17 cellular contexts compared by ENCODE assay signal in genomic region chr15:63385911-63386531, GRCh38. TPM values are rescaled to one million over a fixed set of nuclear protein-coding genes. Genes with fewer than 3 reads are reported as not detected.
A peak's percentile ranks its signal among the peaks of the same experiment; 100 is the strongest.
DNase-seq lines count a peak whose midpoint lies in the region; ATAC-seq, FAIRE-seq and TF ChIP-seq lines count a peak whose summit lies in the region.
"Had no signal": no experiment of that assay in that cellular context is flagged by ENCODE, and none has a peak within 500 bp of the region (broad histone marks: within the 10 kb centered on the region; RNA-seq: fewer than 3 reads in every experiment).

No MANE protein-coding gene starts in this region.

- peaks cover 10% of the 10 kb centered on the region for H3K4me1 ChIP-seq in foreskin keratinocyte
- H3K4me1 ChIP-seq in gastrocnemius medialis = peaks cover 13 to 28% of the 10 kb centered on the region in 2 donors
- no peaks in the 10 kb centered on the region; the same call in 1 of the 2 replicates for H3K4me1 ChIP-seq in H9 (ENCODE audit: insufficient read depth, low read length)

- no peaks in the 10 kb centered on the region for H3K9me3 Mint-ChIP-seq in H9
- H3K9me3 Mint-ChIP-seq: CD4-positive, alpha-beta memory T cell had no signal

- no peak overlapping the region for H4K91ac ChIP-seq in H9 (ENCODE audit: insufficient read length, low read depth, low read length)

- H3K9me3 ChIP-seq in gastrocnemius medialis (no peaks in the 10 kb centered on the region), H9 (ENCODE audit: control insufficient read depth, low read depth, low read length) (no peaks in the 10 kb centered on the region)
- H3K9me3 ChIP-seq: BE2C had no signal

- H3K4me3 ChIP-seq in bronchial epithelial cell (ENCODE audit: low read depth, low read length) = no peak overlapping the region
- H3K4me3 ChIP-seq in gastrocnemius medialis = no peak overlapping the region
- H3K4me3 ChIP-seq: A549 had no signal

- H3K27me3 ChIP-seq in bronchial epithelial cell (ENCODE audit: control insufficient read depth, insufficient read depth, low read length) (no peaks in the 10 kb centered on the region), foreskin keratinocyte (no peaks in the 10 kb centered on the region), gastrocnemius medialis (peaks cover 0 to 6% (median 5%) of the 10 kb centered on the region in 3 donors), H9 (ENCODE audit: insufficient read depth, low read length) (peaks cover 4% of the 10 kb centered on the region; the same call in 1 of the 2 replicates)

- no peak overlapping the region for H3K18ac ChIP-seq in H9 (ENCODE audit: insufficient read length, low read depth, low read length)

- H2BK15ac ChIP-seq in H9 (ENCODE audit: low read depth, low read length) = no peak overlapping the region

- H3K4me3 Mint-ChIP-seq in H9 = no peak overlapping the region
- H3K4me3 Mint-ChIP-seq: CD4-positive, alpha-beta memory T cell had no signal

- H4K20me1 ChIP-seq in H9 (ENCODE audit: control insufficient read depth, insufficient read depth, insufficient read length) = no peaks in the 10 kb centered on the region

- no peak overlapping the region for H3T11ph ChIP-seq in H9 (ENCODE audit: low read length)

- H3K27ac Mint-ChIP-seq in H9 = no peak overlapping the region
- H3K27ac Mint-ChIP-seq: CD4-positive, alpha-beta memory T cell had no signal

- H3K14ac ChIP-seq in H9 (ENCODE audit: insufficient read depth, low read length) = no peak overlapping the region

- no peak overlapping the region for H3K4ac ChIP-seq in H9 (ENCODE audit: low read depth, low read length)

- TF ChIP-seq CTCF in bronchial epithelial cell (IDR thresholded peaks at IDR 0.05; ENCODE audit: insufficient read depth, low read length, severe bottlenecking) = no peak
- TF ChIP-seq CTCF in foreskin keratinocyte (conservative IDR thresholded peaks at IDR 0.05) = no peak
- no peak for TF ChIP-seq CTCF in GM13977 (IDR thresholded peaks at IDR 0.05; ENCODE audit: extremely low read depth, insufficient read depth, missing control alignments)
- no peak for TF ChIP-seq CTCF in gastrocnemius medialis (IDR thresholded peaks at IDR 0.05 in 4 of 5, conservative IDR thresholded peaks at IDR 0.05 in 1 of 5)
- no peak for TF ChIP-seq CTCF in H9 (conservative IDR thresholded peaks at IDR 0.05)

- H3K36me3 Mint-ChIP-seq in H9 (ENCODE audit: insufficient read depth in 1 of 3, low read depth in 3 of 3) = no peaks in the 10 kb centered on the region
- H3K36me3 Mint-ChIP-seq: CD4-positive, alpha-beta memory T cell had no signal

- H3K23ac ChIP-seq in H9 (ENCODE audit: insufficient read length, low read depth, low read length) = no peak overlapping the region

- H2BK120ac ChIP-seq in H9 (ENCODE audit: low read depth, low read length, poor library complexity, severe bottlenecking) = no peak overlapping the region

- peak; percentile 56 for ATAC-seq in foreskin keratinocyte
- ATAC-seq in gastrocnemius medialis = no peak
- ATAC-seq in GM21717 (IDR thresholded peaks at IDR 0.05; ENCODE audit: unreplicated experiment) = no peak
- ATAC-seq: A549 had no signal

- no peak overlapping the region for H3K4me2 ChIP-seq in H9 (ENCODE audit: insufficient read depth, insufficient read length, low read length)
- H3K4me2 ChIP-seq: A549 had no signal

- H3K36me3 ChIP-seq in bronchial epithelial cell (ENCODE audit: control insufficient read depth, insufficient read depth, low read length) (no peaks in the 10 kb centered on the region), gastrocnemius medialis (no peaks in the 10 kb centered on the region)
- H3K36me3 ChIP-seq: BE2C had no signal

- DNase-seq in HPDE6-E6E7 (ENCODE audit: extremely low spot score) (peak; percentile 64), MV-4-11 (lab: John Stamatoyannopoulos, UW) (peak; percentile 23), bronchial epithelial cell (ENCODE audit: low read depth) (peak; percentile 100), foreskin keratinocyte (peak; percentile 99), GM13977 (ENCODE audit: low spot score) (no peak), gastrocnemius medialis (no peak), H9 (no peak)
- DNase-seq: BE2C; CD4-positive, alpha-beta memory T cell; COR-L47; GOT3; HCEC 1CT; KBM-7 had no signal

- H3K27ac ChIP-seq in foreskin keratinocyte (no peak overlapping the region), gastrocnemius medialis (no peak overlapping the region), H9 (ENCODE audit: insufficient read length, low read depth, low read length) (no peak overlapping the region)
- H3K27ac ChIP-seq: A549, C4-2B had no signal

- in situ Hi-C loops in GM13977 (cut with MboI; ENCODE audit: low pct_unique_long_range_greater_than_20kb, low sequenced_read_pairs, unreplicated experiment) (no loop called here), gastrocnemius medialis (cut with MboI; ENCODE audit: low sequenced_read_pairs in 4 of 4) (no loop called here)

- no CpG with 5 or more reads among the region's 1 CpG for WGBS in H9 (ENCODE audit: extremely low coverage, insufficient read length, low lambda C conversion rate)

- no peak overlapping the region for H2AK5ac ChIP-seq in H9 (ENCODE audit: insufficient read length, low read length)

- no peak overlapping the region for H2BK20ac ChIP-seq in H9 (ENCODE audit: low read depth, low read length, poor library complexity, severe bottlenecking)

- H2BK12ac ChIP-seq in H9 (ENCODE audit: insufficient read length, low read depth, low read length) = no peak overlapping the region

- no peak overlapping the region for H2BK5ac ChIP-seq in H9 (ENCODE audit: insufficient read length, low read length)

- H3K27me3 Mint-ChIP-seq in H9 (ENCODE audit: low read depth) = peaks cover 65% of the 10 kb centered on the region

- peaks cover 11% of the 10 kb centered on the region for H3K23me2 ChIP-seq in H9 (ENCODE audit: insufficient read length, low read depth, low read length, poor library complexity, severe bottlenecking)

- H4K8ac ChIP-seq in H9 (replicated peaks; ENCODE audit: insufficient read length, low read depth, low read length) = no peak overlapping the region

- no peaks in the 10 kb centered on the region for H3K79me2 ChIP-seq in H9 (ENCODE audit: insufficient read depth, low read length)

- no peaks in the 10 kb centered on the region for H3K79me1 ChIP-seq in H9 (ENCODE audit: insufficient read depth, low read depth, low read length, poor library complexity, severe bottlenecking)

- H4K5ac ChIP-seq in H9 (ENCODE audit: insufficient read length, low read depth, low read length) = no peak overlapping the region

- FAIRE-seq in bronchial epithelial cell (lab: Jason Lieb, UNC) = peak; percentile 99
- FAIRE-seq: A549, GM18507 had no signal

- no peak overlapping the region for H2AFZ ChIP-seq in H9 (ENCODE audit: low read length)

- no peak for TF ChIP-seq POLR2A in gastrocnemius medialis (IDR thresholded peaks at IDR 0.05)

- H3K56ac ChIP-seq in H9 (ENCODE audit: insufficient read length, low read depth, low read length) = no peak overlapping the region

- peaks cover 14 to 17% of the 10 kb centered on the region in 2 experiments for H3K4me1 Mint-ChIP-seq in H9

- intact Hi-C loops in gastrocnemius medialis (cut with DNase I; ENCODE audit: low total_unique reads) = no loop called here

- no peak overlapping the region for H3K9ac ChIP-seq in H9 (ENCODE audit: extremely low read depth, insufficient read length, low read length)

RNA-seq across cellular contexts. Expression of gene CA12, which starts 4.4 kb away (rescaled TPM):
- total RNA-seq in bronchial epithelial cell = 44.0 TPM in 2 replicates
- total RNA-seq in foreskin keratinocyte = 21.6 and 32.3 TPM in 2 replicates
- polyA plus RNA-seq in foreskin keratinocyte = 8.8 and 10.6 TPM in 2 replicates
- 1 to 10 TPM in 1 of 4 donors, under 1 TPM in 1, not detected in 2; 0.10 to 1.7 TPM for total RNA-seq in gastrocnemius medialis
- total RNA-seq in H9 (2021) = 0.42 and 0.68 TPM in 2 replicates
- total RNA-seq: CD4-positive, alpha-beta memory T cell had no signal
- polyA plus RNA-seq: CD4-positive, alpha-beta memory T cell had no signal

Comparison
In these comparisons a context has a peak if more than half of its experiments do, and no peak if none do; other contexts are left out.
1. DNase-seq: peak in HPDE6-E6E7 (single experiment), MV-4-11 (single experiment), bronchial epithelial cell (single experiment) and foreskin keratinocyte (2 of 2); none in GM13977 (single experiment), gastrocnemius medialis (0 of 2) and H9 (single experiment).